ENCODE assay signal across 7 cellular contexts in genomic region chr15:66387176-66388056, GRCh38.
DNase-seq lines count a peak whose midpoint lies in the region; ATAC-seq and TF ChIP-seq lines count a peak whose summit lies in the region.

No MANE protein-coding gene starts in this region.

- peak; percentile 48 for TF ChIP-seq CTCF in GM12873 (IDR thresholded peaks at IDR 0.05; ENCODE audit: insufficient read depth, low read depth, low read length, missing control alignments)
- peak; percentile 34 for TF ChIP-seq CTCF in epithelial cell of esophagus (IDR thresholded peaks at IDR 0.05; ENCODE audit: insufficient read depth, low read depth, low read length, missing control alignments)

- peak; percentile 11 for DNase-seq in NCI-H82 treated with DMSO at 0.1 percent for 48 hours (lab: John Stamatoyannopoulos, UW; ENCODE audit: unreplicated experiment)
- DNase-seq in activated T-cell treated with anti-CD3 and anti-CD28 coated beads for 24 hours (ENCODE audit: low read depth) = peak; percentile 75
- DNase-seq in epithelial cell of esophagus (ENCODE audit: low read depth) = peak; percentile 86
- DNase-seq in stimulated activated CD8-positive, alpha-beta memory T cell treated with anti-CD3 and anti-CD28 coated beads, Interleukin-4, amount 100 ng/mL, for 48 hours = peak; percentile 85

- no peaks in the 10 kb centered on the region for H3K9me3 ChIP-seq in muscle layer of colon (ENCODE audit: low read length)

- H3K36me3 ChIP-seq in muscle layer of colon (ENCODE audit: insufficient read depth, low read length) = peaks cover 4% of the 10 kb centered on the region

- H3K27ac ChIP-seq in muscle layer of colon (ENCODE audit: low read depth, low read length) = peak overlapping the region; percentile 87

- ATAC-seq in HG02642 (IDR thresholded peaks at IDR 0.05; ENCODE audit: poor library complexity, unreplicated experiment) = peak; percentile 24

- peaks cover 11% of the 10 kb centered on the region for H3K4me1 ChIP-seq in muscle layer of colon (ENCODE audit: insufficient read depth, low read length)

- H3K4me3 ChIP-seq in epithelial cell of esophagus (ENCODE audit: low read length) = peak overlapping the region; percentile 81
- H3K4me3 ChIP-seq in muscle layer of colon (ENCODE audit: low read depth in 1 of 2, low read length in 2 of 2) = peak overlapping the region; percentile 56 to 85

- H3K9ac ChIP-seq in muscle layer of colon (ENCODE audit: low read length) = peak overlapping the region; percentile 70

- H3K27me3 ChIP-seq in muscle layer of colon (ENCODE audit: control insufficient read depth in 1 of 2, insufficient read depth in 2 of 2, low read length in 2 of 2) = no peaks in the 10 kb centered on the region

Comparison
In these comparisons a context has a peak if more than half of its experiments do, and no peak if none do; other contexts are left out.
1. Peak in every context shown above with its lines: DNase-seq, ATAC-seq, H3K4me3 ChIP-seq and H3K27ac ChIP-seq.
2. DNase-seq: peak in every context shown above with its lines; median percentile 86 in epithelial cell of esophagus; 85 in stimulated activated CD8-positive, alpha-beta memory T cell treated with anti-CD3 and anti-CD28 coated beads, Interleukin-4, amount 100 ng/mL, for 48 hours; 75 in activated T-cell treated with anti-CD3 and anti-CD28 coated beads for 24 hours; 11 in NCI-H82 treated with DMSO at 0.1 percent for 48 hours.